Comparison of ENCODE assay signal across 22 cellular contexts in the genomic region with DNA sequence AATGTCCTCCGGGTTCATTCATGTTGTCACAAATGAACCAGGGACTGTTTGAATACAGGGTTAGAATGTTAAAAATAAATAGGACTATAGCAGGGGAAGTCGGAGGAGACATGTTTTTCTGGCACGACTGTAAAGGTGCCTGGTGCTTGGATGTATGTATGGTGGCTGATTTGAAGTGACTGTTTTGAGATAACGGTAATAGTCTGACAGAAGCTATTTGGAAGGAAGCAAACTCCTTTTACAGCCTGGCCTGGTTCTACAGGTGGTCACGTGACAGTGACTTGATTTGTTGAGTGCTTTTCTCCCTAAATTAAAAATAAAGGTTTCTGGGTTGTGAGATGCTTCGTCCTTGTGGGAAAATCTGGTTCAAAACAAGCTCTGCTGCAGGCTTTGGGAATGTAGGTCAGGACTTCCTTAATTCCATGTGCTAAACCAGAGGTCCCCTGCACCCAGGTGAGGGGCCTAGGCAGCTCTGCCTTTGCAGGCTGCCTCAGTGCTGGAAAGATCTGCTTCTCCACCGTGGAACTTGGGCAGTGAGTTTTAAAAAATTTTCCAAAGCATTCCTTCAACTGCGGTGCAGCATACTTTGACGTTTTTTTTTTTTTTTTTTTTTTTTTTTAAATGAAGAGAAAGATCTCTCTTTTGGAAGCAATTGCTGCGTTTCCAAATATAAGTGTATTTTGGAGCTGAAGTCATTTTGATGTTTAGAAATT. TPM values are rescaled to one million over a fixed set of nuclear protein-coding genes. Genes with fewer than 3 reads are reported as not detected.
DNase-seq lines count a peak whose midpoint lies in the region; ATAC-seq and TF ChIP-seq lines count a peak whose summit lies in the region.
"Had no signal": no experiment of that assay in that cellular context is flagged by ENCODE, and none has a peak within 500 bp of the region (broad histone marks: within the 10 kb centered on the region; RNA-seq: fewer than 3 reads in every experiment).

No MANE protein-coding gene starts in this region.

- no peaks in the 10 kb centered on the region for H3K36me3 ChIP-seq in right atrium auricular region
- H3K36me3 ChIP-seq in ascending aorta = no peaks in the 10 kb centered on the region
- H3K36me3 ChIP-seq in mesodermal cell (ENCODE audit: control insufficient read depth, insufficient read depth, low read length) = no peaks in the 10 kb centered on the region
- H3K36me3 ChIP-seq in tibial artery = peaks cover 0 to 6% (median 6%) of the 10 kb centered on the region in 3 donors

- H3K4me3 ChIP-seq in right atrium auricular region (no peak overlapping the region), ascending aorta (peak overlapping the region in 1 of 2 donors; percentile 13), mesodermal cell (ENCODE audit: extremely low read depth, insufficient read depth, low read length, poor library complexity, severe bottlenecking) (no peak overlapping the region), tibial artery (no peak overlapping the region)

- TF ChIP-seq CTCF in right atrium auricular region (IDR thresholded peaks at IDR 0.05) (no peak), ascending aorta (IDR thresholded peaks at IDR 0.05) (no peak), tibial artery (IDR thresholded peaks at IDR 0.05) (no peak)

- H3K27ac ChIP-seq in right atrium auricular region (no peak overlapping the region), ascending aorta (peak overlapping the region; percentile 45 to 63), mesodermal cell (ENCODE audit: low read depth, low read length, severe bottlenecking) (peak overlapping the region; percentile 29), tibial artery (peak overlapping the region; percentile 61 to 70)

- DNase-seq in Right ventricle myocardium superior = no peak
- no peak for DNase-seq in right atrium auricular region (ENCODE audit: low spot score)
- no peak for DNase-seq in ascending aorta (ENCODE audit: low spot score in 2 of 2)
- no peak for DNase-seq in tibial artery
- no peak for DNase-seq in NCI-H345 (lab: John Stamatoyannopoulos, UW)
- DNase-seq in NCI-H748 (lab: John Stamatoyannopoulos, UW; ENCODE audit: unreplicated experiment) = no peak
- DNase-seq: 8988T; activated CD4-positive, alpha-beta T cell treated with anti-CD3 and anti-CD28 coated beads for 4 hours; activated T-cell treated with anti-CD3 and anti-CD28 coated beads, Interleukin-2, amount 50 U/mL, for 24 hours; caudate nucleus; glutamatergic neuron; kidney glomerular epithelial cell; mesenchymal stem cell; naive B cell; NCI-H1417; NCI-H2107; NCI-H510A; SIG-M5; stimulated activated naive CD8-positive, alpha-beta T cell treated with anti-CD3 and anti-CD28 coated beads, Interleukin-15, Interleukin-2, amounts not matched to agents 100 U/mL and 50 U/mL, for 24 hours; T-helper 1 cell had no signal

- intact Hi-C loops in Right ventricle myocardium superior (cut with DNase I) (no loop called here), ascending aorta (cut with DNase I) (loop anchor here (1.0 kb wide), 1 partner anchor 32 kb away; no protein-coding TSS in a partner anchor), tibial artery (cut with DNase I; ENCODE audit: low total_unique reads) (no loop called here)

- H3K4me1 ChIP-seq in right atrium auricular region (peaks cover 0 to 41% of the 10 kb centered on the region in 2 donors), ascending aorta (peaks cover 2 to 37% of the 10 kb centered on the region in 2 donors), mesodermal cell (ENCODE audit: control insufficient read depth, insufficient read depth, low read length, poor library complexity, severe bottlenecking) (no peaks in the 10 kb centered on the region), tibial artery (peaks cover 0 to 80% (median 39%) of the 10 kb centered on the region in 4 donors)

- ATAC-seq in Right ventricle myocardium superior (ENCODE audit: poor library complexity) = peak; percentile 13
- no peak for ATAC-seq in activated CD4-positive, CD25-positive, alpha-beta regulatory T cell treated with anti-CD3 and anti-CD28 coated beads, Interleukin-2, amount 50 U/mL, for 24 hours
- ATAC-seq: stimulated activated naive CD8-positive, alpha-beta T cell treated with anti-CD3 and anti-CD28 coated beads, Interleukin-15, Interleukin-2, amounts not matched to agents 100 U/mL and 50 U/mL, for 24 hours had no signal

- 92 to 96% methylated on average over 5 of the region's 10 CpGs for WGBS in mesodermal cell (ENCODE audit: insufficient coverage in 2 of 2), 2 experiments

- H3K9me3 ChIP-seq in right atrium auricular region = no peaks in the 10 kb centered on the region
- H3K9me3 ChIP-seq in ascending aorta = no peaks in the 10 kb centered on the region
- no peaks in the 10 kb centered on the region for H3K9me3 ChIP-seq in mesodermal cell (ENCODE audit: control insufficient read depth, low read length)
- H3K9me3 ChIP-seq in tibial artery = no peaks in the 10 kb centered on the region

- H3K27me3 ChIP-seq in right atrium auricular region (no peaks in the 10 kb centered on the region), ascending aorta (no peaks in the 10 kb centered on the region), tibial artery (no peaks in the 10 kb centered on the region)

RNA-seq across cellular contexts. Expression of gene ITPR1, which starts 30.7 kb away (rescaled TPM):
- 17.1 TPM for total RNA-seq in Right ventricle myocardium superior
- total RNA-seq in right atrium auricular region = 10 to 100 TPM; 36.7 to 42.5 TPM
- 121 TPM for total RNA-seq in ascending aorta
- 11.0 TPM for polyA plus RNA-seq in mesodermal cell (2013, experiment 1 of 2)
- 8.9 TPM for polyA plus RNA-seq in mesodermal cell (2013, experiment 2 of 2)

RNA-seq across cellular contexts. Expression of gene SUMF1, which starts 56.8 kb away (rescaled TPM):
- 7.6 TPM for total RNA-seq in Right ventricle myocardium superior
- 10 to 100 TPM; 12.1 to 22.6 TPM for total RNA-seq in right atrium auricular region
- 98.4 TPM for total RNA-seq in ascending aorta
- 12.9 TPM for polyA plus RNA-seq in mesodermal cell (2013, experiment 1 of 2)
- polyA plus RNA-seq in mesodermal cell (2013, experiment 2 of 2) = 11.5 TPM

Comparison
In these comparisons a context has a peak if more than half of its experiments do, and no peak if none do; other contexts are left out.
1. H3K27ac ChIP-seq: peak in ascending aorta (2 of 2), mesodermal cell (single experiment) and tibial artery (2 of 2); none in right atrium auricular region (0 of 2).